In the genomic region with DNA sequence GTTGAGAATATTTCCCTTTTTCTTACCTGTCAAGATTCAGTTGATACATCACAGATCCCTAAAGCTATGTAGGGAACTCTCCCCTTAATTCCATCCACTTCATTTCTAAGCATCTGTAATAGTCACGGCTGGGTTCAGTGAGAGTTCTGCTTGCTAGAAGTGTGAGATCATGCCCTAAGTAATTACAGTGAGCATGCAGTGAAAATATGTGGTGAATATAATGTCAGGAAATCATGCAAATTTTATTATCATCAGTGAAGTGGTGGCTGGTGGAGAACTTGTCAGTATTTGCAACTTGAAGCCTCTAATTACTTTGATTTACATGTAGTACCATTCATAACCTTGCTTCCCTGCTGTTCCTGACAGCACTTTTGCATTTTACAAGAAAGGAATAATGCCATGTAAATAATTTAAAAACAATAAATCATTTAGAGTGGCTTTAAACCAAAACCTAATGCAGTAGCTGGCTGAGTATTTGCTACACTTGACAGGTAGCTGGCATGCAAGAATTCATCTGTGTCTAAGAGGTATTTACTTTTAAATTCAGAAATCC, we compare ENCODE assay signal across 13 cellular contexts. TPM values are rescaled to one million over a fixed set of nuclear protein-coding genes. Genes with fewer than 3 reads are reported as not detected.
A peak's percentile ranks its signal among the peaks of the same experiment; 100 is the strongest.
DNase-seq lines count a peak whose midpoint lies in the region; ATAC-seq lines count a peak whose summit lies in the region.
"Had no signal": no experiment of that assay in that cellular context is flagged by ENCODE, and none has a peak within 500 bp of the region (broad histone marks: within the 10 kb centered on the region; RNA-seq: fewer than 3 reads in every experiment).

No MANE protein-coding gene starts in this region.

- no peak overlapping the region for H3K4me3 ChIP-seq in SJSA1
- H3K4me3 ChIP-seq: prostate gland had no signal

- H3K27ac ChIP-seq in SJSA1 = peak overlapping the region; percentile 86
- H3K27ac ChIP-seq: prostate gland had no signal

- no peaks in the 10 kb centered on the region for H3K4me1 Mint-ChIP-seq in activated naive CD4-positive, alpha-beta T cell treated with anti-CD3 and anti-CD28 coated beads for 36 hours (ENCODE audit: low read depth)

- intact Hi-C loops in activated naive CD4-positive, alpha-beta T cell treated with anti-CD3 and anti-CD28 coated beads for 36 hours (cut with micrococcal nuclease) = no loop called here

- H3K9me3 Mint-ChIP-seq in activated naive CD4-positive, alpha-beta T cell treated with anti-CD3 and anti-CD28 coated beads for 36 hours = no peaks in the 10 kb centered on the region

- H3K9me3 ChIP-seq in SJSA1 (replicated peaks) = no peaks in the 10 kb centered on the region
- H3K9me3 ChIP-seq: prostate gland had no signal

- H3K27ac Mint-ChIP-seq in activated naive CD4-positive, alpha-beta T cell treated with anti-CD3 and anti-CD28 coated beads for 36 hours = no peak overlapping the region

- H3K36me3 ChIP-seq in SJSA1 = no peaks in the 10 kb centered on the region
- H3K36me3 ChIP-seq: prostate gland had no signal

- DNase-seq in DMS 273 treated with DMSO at 0.1 percent for 48 hours (lab: John Stamatoyannopoulos, UW) (peak; percentile 28), NCI-H128 (lab: John Stamatoyannopoulos, UW; ENCODE audit: unreplicated experiment) (peak; percentile 67), SJSA1 (ENCODE audit: low read depth in 1 of 2, low spot score in 2 of 2) (peak in 1 of 2 experiments; percentile 58), kidney tubule cell (ENCODE audit: low spot score) (peak; percentile 70), HuH-7 (ENCODE audit: low spot score) (no peak), iPS-NIHi7 (ENCODE audit: extremely low spot score) (no peak)
- no peak for DNase-seq in activated naive CD4-positive, alpha-beta T cell treated with anti-CD3 and anti-CD28 coated beads for 36 hours
- DNase-seq: activated CD8-positive, alpha-beta memory T cell treated with anti-CD3 and anti-CD28 coated beads, Interleukin-2, amount 50 U/mL, for 48 hours; DND-41 had no signal

- peaks cover 20% of the 10 kb centered on the region for H3K27me3 Mint-ChIP-seq in activated naive CD4-positive, alpha-beta T cell treated with anti-CD3 and anti-CD28 coated beads for 36 hours (ENCODE audit: low read depth)

- ATAC-seq in GM18858 (IDR thresholded peaks at IDR 0.05; ENCODE audit: unreplicated experiment) = no peak

- H3K4me1 ChIP-seq in SJSA1 (replicated peaks) = peaks cover 62% of the 10 kb centered on the region
- H3K4me1 ChIP-seq: prostate gland had no signal

- CTCF ChIA-PET in activated naive CD4-positive, alpha-beta T cell treated with anti-CD3 and anti-CD28 coated beads for 36 hours (lab: Charles Lee) = no interaction called here

- H3K4me3 Mint-ChIP-seq in activated naive CD4-positive, alpha-beta T cell treated with anti-CD3 and anti-CD28 coated beads for 36 hours = no peak overlapping the region

- H3K27me3 ChIP-seq in SJSA1 (replicated peaks) = no peaks in the 10 kb centered on the region

- H3K36me3 Mint-ChIP-seq in activated naive CD4-positive, alpha-beta T cell treated with anti-CD3 and anti-CD28 coated beads for 36 hours (ENCODE audit: low read depth) = no peaks in the 10 kb centered on the region

RNA-seq across cellular contexts. Expression of gene CFAP299, which starts 28.3 kb away (rescaled TPM):
- total RNA-seq in SJSA1 (2014; rRNA removed; shearing (Covaris generic)) = 0.88 and 2.3 TPM in 2 replicates
- total RNA-seq in activated naive CD4-positive, alpha-beta T cell treated with anti-CD3 and anti-CD28 coated beads for 36 hours = not detected
- total RNA-seq: dermis microvascular lymphatic vessel endothelial cell; T-helper 1 cell treated with Interleukin-12 subunit alpha and Interleukin-12 subunit beta and Interleukin-4 antibody, amounts not matched to agents 30 ng/mL and 1 ng/mL, for 36 hours had no signal

RNA-seq across cellular contexts. Expression of gene FGF5, which starts 40.8 kb away (rescaled TPM):
- total RNA-seq in SJSA1 (2014; rRNA removed; shearing (Covaris generic)) = 2.5 and 6.4 TPM in 2 replicates
- total RNA-seq in activated naive CD4-positive, alpha-beta T cell treated with anti-CD3 and anti-CD28 coated beads for 36 hours = not detected
- total RNA-seq: prostate gland; T-helper 1 cell treated with Interleukin-12 subunit alpha and Interleukin-12 subunit beta and Interleukin-4 antibody, amounts not matched to agents 30 ng/mL and 1 ng/mL, for 36 hours had no signal

Comparison
In these comparisons a context has a peak if more than half of its experiments do, and no peak if none do; other contexts are left out.
1. DNase-seq: peak in DMS 273 treated with DMSO at 0.1 percent for 48 hours (single experiment), NCI-H128 (single experiment) and kidney tubule cell (single experiment); none in HuH-7 (single experiment), iPS-NIHi7 (single experiment) and activated naive CD4-positive, alpha-beta T cell treated with anti-CD3 and anti-CD28 coated beads for 36 hours (single experiment).